In genomic region chr11:34546511-34547206, GRCh38 we compare ENCODE assay signal across 18 cellular contexts. TPM values are rescaled to one million over a fixed set of nuclear protein-coding genes. Genes with fewer than 3 reads are reported as not detected.
DNase-seq lines count a peak whose midpoint lies in the region; ATAC-seq and TF ChIP-seq lines count a peak whose summit lies in the region.
"Had no signal": no experiment of that assay in that cellular context is flagged by ENCODE, and none has a peak within 500 bp of the region (broad histone marks: within the 10 kb centered on the region; RNA-seq: fewer than 3 reads in every experiment).

No MANE protein-coding gene starts in this region.

- no peaks in the 10 kb centered on the region for H3K9me3 ChIP-seq in mammary epithelial cell (replicated peaks; ENCODE audit: insufficient read depth, low read length)
- no peaks in the 10 kb centered on the region for H3K9me3 ChIP-seq in testis
- H3K9me3 ChIP-seq: right atrium auricular region, thoracic aorta had no signal

- no peaks in the 10 kb centered on the region for H4K20me1 ChIP-seq in mammary epithelial cell (ENCODE audit: insufficient read depth, low read length)

- CTCF ChIA-PET in mammary epithelial cell (lab: Charles Lee; ENCODE audit: low non-redundant PET) = no interaction called here

- BruUV-seq in mammary epithelial cell (replicated peaks; lab: Mats Ljungman, UMichigan) = no TSS peak

- H3K9ac ChIP-seq in mammary epithelial cell (ENCODE audit: insufficient read depth, low read length) = no peak overlapping the region

- no peak overlapping the region for H3K4me2 ChIP-seq in mammary epithelial cell (ENCODE audit: insufficient read depth, low read depth, low read length)

- H2AFZ ChIP-seq in mammary epithelial cell (ENCODE audit: low read depth, low read length) = no peak overlapping the region

- ATAC-seq in left colon (peak; percentile 88), GM19328 (IDR thresholded peaks at IDR 0.05; ENCODE audit: unreplicated experiment) (no peak), HG03135 (IDR thresholded peaks at IDR 0.05; ENCODE audit: unreplicated experiment) (no peak), GM19023 (IDR thresholded peaks at IDR 0.05; ENCODE audit: unreplicated experiment) (no peak)
- ATAC-seq: activated CD8-positive, alpha-beta T cell treated with anti-CD3 and anti-CD28 coated beads for 36 hours; naive thymus-derived CD8-positive, alpha-beta T cell had no signal

- in situ Hi-C loops in mammary epithelial cell (cut with MboI; ENCODE audit: low sequenced_read_pairs in 2 of 2) = no loop called here

- no peaks in the 10 kb centered on the region for H3K79me2 ChIP-seq in mammary epithelial cell (ENCODE audit: insufficient read depth, low read length)

- no peak for TF ChIP-seq POLR2A in testis (IDR thresholded peaks at IDR 0.05)

- H3K27ac ChIP-seq in mammary epithelial cell (ENCODE audit: insufficient read depth, low read depth, low read length) (no peak overlapping the region), testis (no peak overlapping the region)
- H3K27ac ChIP-seq: C4-2B, right atrium auricular region, thoracic aorta had no signal

- H3K4me3 ChIP-seq in mammary epithelial cell (replicated peaks in 1 of 3; ENCODE audit: insufficient read depth in 1 of 3, low read depth in 2 of 3, low read length in 3 of 3) = no peak overlapping the region
- H3K4me3 ChIP-seq in testis = no peak overlapping the region
- H3K4me3 ChIP-seq: right atrium auricular region, thoracic aorta had no signal

- H3K36me3 ChIP-seq in mammary epithelial cell (ENCODE audit: insufficient read depth, low read length) (no peaks in the 10 kb centered on the region), testis (ENCODE audit: low read depth, missing control alignments) (no peaks in the 10 kb centered on the region)
- H3K36me3 ChIP-seq: right atrium auricular region, thoracic aorta had no signal

- WGBS in mammary epithelial cell (ENCODE audit: low coverage, missing lambda C conversion rate) = 3% methylated on average over 6 of the region's 6 CpGs
- 57 to 77% methylated on average over 6 of the region's 6 CpGs for WGBS in testis, 2 donors

- DNase-seq in NCI-H146 treated with DMSO at 0.1 percent for 48 hours (lab: John Stamatoyannopoulos, UW; ENCODE audit: unreplicated experiment) = peak; percentile 6
- DNase-seq in mammary epithelial cell = peak; percentile 7
- no peak for DNase-seq in left colon
- DNase-seq in testis = peak; percentile 40
- DNase-seq: activated CD8-positive, alpha-beta T cell treated with anti-CD3 and anti-CD28 coated beads for 36 hours; activated naive CD8-positive, alpha-beta T cell treated with anti-CD3 and anti-CD28 coated beads for 36 hours; activated T-cell treated with anti-CD3 and anti-CD28 coated beads, Interleukin-2, amount 50 U/mL, for 48 hours; effector memory CD4-positive, alpha-beta T cell; naive thymus-derived CD8-positive, alpha-beta T cell; NCI-H2081 treated with DMSO at 0.1 percent for 48 hours; NCI-H526 treated with DMSO at 0.1 percent for 48 hours had no signal

- intact Hi-C loops in mammary epithelial cell (cut with micrococcal nuclease) (no loop called here), left colon (cut with DNase I, micrococcal nuclease) (no loop called here), testis (cut with DNase I; ENCODE audit: low total_unique reads) (no loop called here)

- H3K4me1 ChIP-seq in mammary epithelial cell (ENCODE audit: insufficient read depth, low read length) (no peaks in the 10 kb centered on the region), testis (no peaks in the 10 kb centered on the region)
- H3K4me1 ChIP-seq: right atrium auricular region had no signal

- H3K27me3 ChIP-seq in mammary epithelial cell (ENCODE audit: insufficient read depth, low read length) (peaks cover 12% of the 10 kb centered on the region), testis (no peaks in the 10 kb centered on the region)
- H3K27me3 ChIP-seq: right atrium auricular region had no signal

- TF ChIP-seq CTCF in mammary epithelial cell (conservative IDR thresholded peaks at IDR 0.05 in 1 of 2, IDR thresholded peaks at IDR 0.05 in 1 of 2; ENCODE audit: extremely low read depth in 1 of 2, insufficient read depth in 1 of 2, low read depth in 1 of 2, low read length in 2 of 2) (no peak), testis (IDR thresholded peaks at IDR 0.05) (no peak)

- dilution Hi-C loops in mammary epithelial cell (cut with HindIII; ENCODE audit: low sequenced_read_pairs) = no loop called here

RNA-seq across cellular contexts. Expression of gene ELF5, which starts 33.1 kb away (rescaled TPM):
- total RNA-seq in mammary epithelial cell = under 1 TPM in 1 of 2 donors, not detected in 1; 0.83 TPM
- not detected for polyA plus RNA-seq in mammary epithelial cell
- polyA minus RNA-seq in mammary epithelial cell = not detected
- not detected for total RNA-seq in left colon
- total RNA-seq in testis = under 1 TPM; 0.43 to 0.63 TPM
- polyA plus RNA-seq in testis (ENCODE audit: insufficient read depth, low read depth, low replicate concordance) = 0.34 TPM
- total RNA-seq: activated CD8-positive, alpha-beta T cell treated with anti-CD3 and anti-CD28 coated beads for 36 hours; activated naive CD8-positive, alpha-beta T cell treated with anti-CD3 and anti-CD28 coated beads for 36 hours; cardiac septum; naive thymus-derived CD8-positive, alpha-beta T cell; right atrium auricular region; thoracic aorta had no signal
- polyA plus RNA-seq: naive thymus-derived CD8-positive, alpha-beta T cell had no signal

Comparison
In these comparisons a context has a peak if more than half of its experiments do, and no peak if none do; other contexts are left out.
1. DNase-seq: peak in NCI-H146 treated with DMSO at 0.1 percent for 48 hours (single experiment), mammary epithelial cell (single experiment) and testis (single experiment); none in left colon (0 of 2).